Comparison of ENCODE assay signal across 21 cellular contexts in genomic region chr1:5960336-5960735, GRCh38.
"Had no signal": no experiment of that assay in that cellular context is flagged by ENCODE, and none has a peak within 500 bp of the region (broad histone marks: within the 10 kb centered on the region; RNA-seq: fewer than 3 reads in every experiment).

No MANE protein-coding gene starts in this region.

- H3K27me3 ChIP-seq: dorsolateral prefrontal cortex, neutrophil, pancreas, suprapubic skin, tibial nerve had no signal

- H3K9me3 ChIP-seq: left ventricle myocardium inferior, neutrophil, pancreas, prostate gland, suprapubic skin, tibial nerve had no signal

- H3K4me1 ChIP-seq: left ventricle myocardium inferior, pancreas, prostate gland, suprapubic skin, tibial nerve had no signal

- DNase-seq: activated B cell treated with CpG ODN at 0.5 μM for 24 hours; activated CD4-positive, alpha-beta T cell treated with anti-CD3 and anti-CD28 coated beads, Interleukin-2, amount 50 U/mL, for 1 hour; activated CD8-positive, alpha-beta T cell treated with anti-CD3 and anti-CD28 coated beads for 36 hours; activated naive CD4-positive, alpha-beta T cell treated with Interleukin-2 at 50 U/mL for 16 hours; activated T-cell treated with anti-CD3 and anti-CD28 coated beads for 4 hours; anterior cingulate cortex; effector memory CD4-positive, alpha-beta T cell; left ventricle myocardium inferior; stimulated activated CD4-positive, alpha-beta T cell treated with anti-CD3 and anti-CD28 coated beads, Interleukin-15, amount 100 ng/mL, for 24 hours; stimulated activated CD4-positive, alpha-beta T cell treated with anti-CD3 and anti-CD28 coated beads, Interleukin-2, amount 100 ng/mL, for 24 hours; stimulated activated naive CD4-positive, alpha-beta T cell had no signal

- H3K4me1 Mint-ChIP-seq: nephron had no signal

- H3K27me3 Mint-ChIP-seq: activated B cell treated with CpG ODN at 0.5 μM for 24 hours; activated CD8-positive, alpha-beta T cell treated with anti-CD3 and anti-CD28 coated beads for 36 hours; activated naive CD8-positive, alpha-beta T cell had no signal

- H3K36me3 ChIP-seq: pancreas, prostate gland had no signal

- H3K4me3 ChIP-seq: coronary artery, dorsolateral prefrontal cortex, left ventricle myocardium inferior, pancreas, prostate gland, suprapubic skin, tibial nerve had no signal

- ATAC-seq: activated CD8-positive, alpha-beta T cell treated with anti-CD3 and anti-CD28 coated beads for 36 hours; pancreas; SK-N-SH treated with all-trans-retinoic acid at 6 μM for 48 hours had no signal

- H3K9me3 Mint-ChIP-seq: activated B cell treated with CpG ODN at 0.5 μM for 24 hours; activated CD8-positive, alpha-beta T cell treated with anti-CD3 and anti-CD28 coated beads for 36 hours; nephron had no signal

- H3K4me3 Mint-ChIP-seq: activated B cell treated with CpG ODN at 0.5 μM for 24 hours; activated CD8-positive, alpha-beta T cell treated with anti-CD3 and anti-CD28 coated beads for 36 hours; activated naive CD8-positive, alpha-beta T cell; nephron had no signal

- H3K27ac ChIP-seq: coronary artery, dorsolateral prefrontal cortex, left ventricle myocardium inferior, neutrophil, pancreas, prostate gland, suprapubic skin, tibial nerve had no signal

- H3K27ac Mint-ChIP-seq: activated B cell treated with CpG ODN at 0.5 μM for 24 hours; activated CD8-positive, alpha-beta T cell treated with anti-CD3 and anti-CD28 coated beads for 36 hours; activated naive CD8-positive, alpha-beta T cell; nephron had no signal
